8 cellular contexts compared by ENCODE assay signal in genomic region chr17:75666959-75667790, GRCh38. TPM values are rescaled to one million over a fixed set of nuclear protein-coding genes. Genes with fewer than 3 reads are reported as not detected.
DNase-seq lines count a peak whose midpoint lies in the region; ATAC-seq and TF ChIP-seq lines count a peak whose summit lies in the region.

Gene RECQL5, minus strand, starts transcription at chr17:75667154. Its CDS starts 597 bp downstream, at chr17:75666557.
Gene SAP30BP, plus strand, starts transcription at chr17:75667338. Its CDS starts 35 bp downstream, at chr17:75667373.

- peak; percentile 96 for DNase-seq in GM12864 (ENCODE audit: low read depth)
- DNase-seq in NCI-H1436 (lab: John Stamatoyannopoulos, UW) = peak; percentile 100
- peak; percentile 97 for DNase-seq in SW480 (ENCODE audit: low spot score)
- DNase-seq in activated naive CD8-positive, alpha-beta T cell treated with anti-CD3 and anti-CD28 coated beads, Interleukin-2, amount 50 U/mL, for 16 hours (ENCODE audit: low read depth, low spot score) = peak; percentile 97
- peak; percentile 99 for DNase-seq in Right ventricle myocardium inferior (ENCODE audit: missing footprints)
- peak; percentile 98 for DNase-seq in ovary
- peak; percentile 98 to 99 for DNase-seq in thyroid gland

- H3K4me3 ChIP-seq in GM12864 (ENCODE audit: low read depth, low read length) (peak within 1 kb of the TSS; percentile 99), ovary (peak within 1 kb of the TSS; percentile 84), thyroid gland (replicated peaks in 1 of 3) (peak within 1 kb of the TSS; percentile 69 to 88 (median 79))

- ATAC-seq in HG02763 (IDR thresholded peaks at IDR 0.05; ENCODE audit: unreplicated experiment) = peak; percentile 76
- peak; percentile 100 for ATAC-seq in Right ventricle myocardium inferior

- H3K9me3 ChIP-seq in ovary = no peaks in the 10 kb centered on the region
- H3K9me3 ChIP-seq in thyroid gland = no peaks in the 10 kb centered on the region

- peaks cover 7% of the 10 kb centered on the region for H3K4me1 ChIP-seq in ovary (ENCODE audit: insufficient read depth)
- H3K4me1 ChIP-seq in thyroid gland = peaks cover 16 to 17% of the 10 kb centered on the region in 2 donors

- no peak for TF ChIP-seq EP300 in ovary (IDR thresholded peaks at IDR 0.05)

- TF ChIP-seq POLR2A in ovary (IDR thresholded peaks at IDR 0.05) = peak; percentile 70
- peak in 1 of 2 donors; percentile 61 for TF ChIP-seq POLR2A in thyroid gland (IDR thresholded peaks at IDR 0.05)

- intact Hi-C loops in Right ventricle myocardium inferior (cut with DNase I) = no loop called here
- intact Hi-C loops in ovary (cut with DNase I) = no loop called here
- intact Hi-C loops in thyroid gland (cut with DNase I) = loop anchor here (10.0 kb wide), 1 partner anchor 178 kb away; the partner anchor contains the start of gene UNC13D

- no peaks in the 10 kb centered on the region for H3K36me3 ChIP-seq in ovary
- H3K36me3 ChIP-seq in thyroid gland = peaks cover 25 to 28% of the 10 kb centered on the region in 2 donors

- H3K27me3 ChIP-seq in ovary (no peaks in the 10 kb centered on the region), thyroid gland (no peaks in the 10 kb centered on the region)

- WGBS in ovary, 3 donors = 0 to 1% (median 0%) methylated on average over 55 of the region's 55 CpGs
- WGBS in thyroid gland, 2 donors = 0 to 1% methylated on average over 30 to 55 of the region's 55 CpGs

- TF ChIP-seq CTCF in GM12864 (IDR thresholded peaks at IDR 0.05; ENCODE audit: low read depth, low read length, missing control alignments) (no peak), ovary (IDR thresholded peaks at IDR 0.05) (no peak), thyroid gland (IDR thresholded peaks at IDR 0.05) (peak in 1 of 6 experiments; percentile 12)

- peak within 1 kb of the TSS; percentile 68 to 73 for H3K27ac ChIP-seq in ovary
- peak within 1 kb of the TSS; percentile 52 to 80 (median 65) for H3K27ac ChIP-seq in thyroid gland

RNA-seq across cellular contexts. Expression of gene RECQL5, which starts in this region (rescaled TPM):
- total RNA-seq in Right ventricle myocardium inferior (15.9 TPM), ovary (10 to 100 TPM; 13.8 to 32.8 (median 24.8) TPM), thyroid gland (10 to 100 TPM; 41.9 to 91.8 (median 70.1) TPM)
- 10 to 100 TPM; 15.7 to 19.4 TPM for polyA plus RNA-seq in ovary

RNA-seq across cellular contexts. Expression of gene SAP30BP, which starts in this region (rescaled TPM):
- total RNA-seq in Right ventricle myocardium inferior (47.4 TPM), ovary (10 to 100 TPM; 54.8 to 85.0 (median 74.7) TPM), thyroid gland (10 to 100 TPM; 52.5 to 83.6 (median 72.7) TPM)
- polyA plus RNA-seq in ovary = 10 to 100 TPM; 83.2 to 89.1 TPM

Comparison
In these comparisons a context has a peak if more than half of its experiments do, and no peak if none do; other contexts are left out.
1. Peak in every context shown above with its lines: DNase-seq, ATAC-seq, H3K4me3 ChIP-seq and H3K27ac ChIP-seq.